Comparison of ENCODE assay signal across 8 cellular contexts in the genomic region with DNA sequence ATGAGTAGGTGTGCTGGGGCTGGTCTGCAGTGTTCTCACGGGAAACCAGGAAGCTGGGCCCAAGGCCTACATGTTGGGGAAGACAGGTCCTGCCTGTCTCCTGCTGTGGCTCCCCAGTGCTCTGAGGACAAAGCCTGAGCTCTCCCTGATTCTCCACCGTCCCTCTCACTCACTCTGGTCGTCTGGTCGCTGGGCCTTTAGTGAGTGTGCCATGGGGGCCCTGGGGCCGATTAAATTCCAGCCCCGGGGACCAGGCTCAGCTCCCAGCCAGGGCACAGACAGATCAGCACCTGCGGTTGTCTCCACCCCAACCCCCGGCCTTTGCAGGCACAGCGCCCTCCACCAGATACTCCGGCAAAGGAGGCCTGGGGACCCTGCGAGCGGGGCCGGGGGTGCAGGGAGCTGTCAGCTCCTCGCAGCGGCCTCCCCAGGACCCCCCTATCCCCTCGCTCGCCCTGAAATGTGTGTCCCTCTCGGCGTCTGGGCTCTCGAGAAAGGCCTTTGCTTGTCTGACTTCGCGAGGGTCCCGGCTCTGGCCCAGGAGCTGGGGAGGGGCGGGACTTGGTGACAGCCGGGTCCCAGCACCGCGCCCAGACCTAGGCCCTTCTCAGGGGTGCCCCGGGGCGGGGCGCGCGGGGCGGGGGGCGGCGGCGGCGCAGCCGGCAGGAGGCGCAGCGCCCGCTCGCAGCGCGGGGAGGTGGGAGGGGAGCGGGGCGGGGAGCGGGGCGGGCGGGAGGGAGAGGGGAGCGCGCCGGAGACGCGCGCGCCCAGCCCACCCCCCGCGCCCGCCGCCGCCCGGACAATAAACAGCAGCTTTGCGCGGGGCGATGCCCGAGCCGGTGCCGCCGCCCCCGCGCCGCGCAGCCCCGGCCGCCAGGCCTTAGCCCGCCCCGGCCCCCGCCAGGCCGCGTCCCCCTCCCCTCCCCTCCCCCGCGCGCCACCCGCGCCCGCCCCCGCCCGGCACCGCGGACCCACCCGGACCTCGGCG. TPM values are rescaled to one million over a fixed set of nuclear protein-coding genes. Genes with fewer than 3 reads are reported as not detected.
A peak's percentile ranks its signal among the peaks of the same experiment; 100 is the strongest.
DNase-seq lines count a peak whose midpoint lies in the region; ATAC-seq and TF ChIP-seq lines count a peak whose summit lies in the region.

A gene with protein sequence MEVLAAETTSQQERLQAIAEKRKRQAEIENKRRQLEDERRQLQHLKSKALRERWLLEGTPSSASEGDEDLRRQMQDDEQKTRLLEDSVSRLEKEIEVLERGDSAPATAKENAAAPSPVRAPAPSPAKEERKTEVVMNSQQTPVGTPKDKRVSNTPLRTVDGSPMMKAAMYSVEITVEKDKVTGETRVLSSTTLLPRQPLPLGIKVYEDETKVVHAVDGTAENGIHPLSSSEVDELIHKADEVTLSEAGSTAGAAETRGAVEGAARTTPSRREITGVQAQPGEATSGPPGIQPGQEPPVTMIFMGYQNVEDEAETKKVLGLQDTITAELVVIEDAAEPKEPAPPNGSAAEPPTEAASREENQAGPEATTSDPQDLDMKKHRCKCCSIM (plus strand): TSS at position 782 of the 988 bp plus-strand sequence. CDS start 212 bp downstream, outside the sequence.

- in situ Hi-C loops in transverse colon (cut with MboI; ENCODE audit: low pct_ligation_motif_present in 1 of 4, low pct_unique_long_range_greater_than_20kb in 1 of 4, low sequenced_read_pairs in 3 of 4) = no loop called here

- DNase-seq in NCI-H1436 (lab: John Stamatoyannopoulos, UW) (peak; percentile 29), NCI-H1436 treated with DMSO at 0.1 percent for 48 hours (lab: John Stamatoyannopoulos, UW) (no peak), choroid plexus epithelial cell (ENCODE audit: low read depth) (no peak), lower lobe of right lung (no peak), transverse colon (no peak)

- H3K4me1 ChIP-seq in lower lobe of right lung = peaks cover 21% of the 10 kb centered on the region
- peaks cover 0 to 26% (median 9%) of the 10 kb centered on the region in 4 donors for H3K4me1 ChIP-seq in transverse colon

- no peak for TF ChIP-seq POLR2A in transverse colon (IDR thresholded peaks at IDR 0.05)

- no peaks in the 10 kb centered on the region for H3K9me3 ChIP-seq in lower lobe of right lung
- H3K9me3 ChIP-seq in transverse colon = no peaks in the 10 kb centered on the region

- H3K36me3 ChIP-seq in lower lobe of right lung (no peaks in the 10 kb centered on the region), transverse colon (no peaks in the 10 kb centered on the region)

- ATAC-seq in lower lobe of right lung = peak in 1 of 2 donors; percentile 5
- ATAC-seq in HG03521 (IDR thresholded peaks at IDR 0.05; ENCODE audit: unreplicated experiment) = no peak
- ATAC-seq in HG03520 (IDR thresholded peaks at IDR 0.05; ENCODE audit: unreplicated experiment) = no peak
- no peak for ATAC-seq in GM19324 (IDR thresholded peaks at IDR 0.05; ENCODE audit: low FRiP score, unreplicated experiment)

- H3K27ac ChIP-seq in lower lobe of right lung (peak within 1 kb of the TSS; percentile 74), transverse colon (peak within 1 kb of the TSS; percentile 70 to 84 (median 78))

- no peak for TF ChIP-seq EP300 in transverse colon (IDR thresholded peaks at IDR 0.05; ENCODE audit: low read depth)

- WGBS in transverse colon (ENCODE audit: low coverage in 1 of 2), 2 donors = 21% methylated on average over 22 of the region's 93 CpGs; no CpG with 5 or more reads in 1 of the 2 donors

- H3K4me3 ChIP-seq in choroid plexus epithelial cell (ENCODE audit: low read depth, low read length) = peak within 1 kb of the TSS; percentile 59
- peak within 1 kb of the TSS; percentile 62 for H3K4me3 ChIP-seq in lower lobe of right lung
- H3K4me3 ChIP-seq in transverse colon = peak within 1 kb of the TSS; percentile 48 to 65 (median 61)

- H3K27me3 ChIP-seq in lower lobe of right lung (ENCODE audit: low read depth) (peaks cover 21% of the 10 kb centered on the region), transverse colon (peaks cover 87% of the 10 kb centered on the region)

- intact Hi-C loops in lower lobe of right lung (cut with DNase I) (no loop called here), transverse colon (cut with DNase I; ENCODE audit: low total_unique reads) (no loop called here)

- no peak for TF ChIP-seq CTCF in choroid plexus epithelial cell (conservative IDR thresholded peaks at IDR 0.05; ENCODE audit: low read depth, low read length)
- TF ChIP-seq CTCF in lower lobe of right lung (IDR thresholded peaks at IDR 0.05) = no peak
- TF ChIP-seq CTCF in transverse colon (IDR thresholded peaks at IDR 0.05) = peak in 2 of 5 experiments; percentile 14

RNA-seq across cellular contexts. Expression of the gene that starts here (rescaled TPM):
- total RNA-seq in lower lobe of right lung = 37.0 TPM
- total RNA-seq in transverse colon = 10 to 100 TPM; 14.1 to 99.3 (median 29.8) TPM
